1 cellular context compared by ENCODE assay signal in genomic region chr1:247331172-247331525, GRCh38.
TF ChIP-seq lines count a peak whose summit lies in the region.

No MANE protein-coding gene starts in this region.

TF ChIP-seq in HepG2, 621 proteins besides CTCF, POLR2A, EP300 and RAD21 (continued from another document and continues in another):
- TF ChIP-seq, protein P1, sequence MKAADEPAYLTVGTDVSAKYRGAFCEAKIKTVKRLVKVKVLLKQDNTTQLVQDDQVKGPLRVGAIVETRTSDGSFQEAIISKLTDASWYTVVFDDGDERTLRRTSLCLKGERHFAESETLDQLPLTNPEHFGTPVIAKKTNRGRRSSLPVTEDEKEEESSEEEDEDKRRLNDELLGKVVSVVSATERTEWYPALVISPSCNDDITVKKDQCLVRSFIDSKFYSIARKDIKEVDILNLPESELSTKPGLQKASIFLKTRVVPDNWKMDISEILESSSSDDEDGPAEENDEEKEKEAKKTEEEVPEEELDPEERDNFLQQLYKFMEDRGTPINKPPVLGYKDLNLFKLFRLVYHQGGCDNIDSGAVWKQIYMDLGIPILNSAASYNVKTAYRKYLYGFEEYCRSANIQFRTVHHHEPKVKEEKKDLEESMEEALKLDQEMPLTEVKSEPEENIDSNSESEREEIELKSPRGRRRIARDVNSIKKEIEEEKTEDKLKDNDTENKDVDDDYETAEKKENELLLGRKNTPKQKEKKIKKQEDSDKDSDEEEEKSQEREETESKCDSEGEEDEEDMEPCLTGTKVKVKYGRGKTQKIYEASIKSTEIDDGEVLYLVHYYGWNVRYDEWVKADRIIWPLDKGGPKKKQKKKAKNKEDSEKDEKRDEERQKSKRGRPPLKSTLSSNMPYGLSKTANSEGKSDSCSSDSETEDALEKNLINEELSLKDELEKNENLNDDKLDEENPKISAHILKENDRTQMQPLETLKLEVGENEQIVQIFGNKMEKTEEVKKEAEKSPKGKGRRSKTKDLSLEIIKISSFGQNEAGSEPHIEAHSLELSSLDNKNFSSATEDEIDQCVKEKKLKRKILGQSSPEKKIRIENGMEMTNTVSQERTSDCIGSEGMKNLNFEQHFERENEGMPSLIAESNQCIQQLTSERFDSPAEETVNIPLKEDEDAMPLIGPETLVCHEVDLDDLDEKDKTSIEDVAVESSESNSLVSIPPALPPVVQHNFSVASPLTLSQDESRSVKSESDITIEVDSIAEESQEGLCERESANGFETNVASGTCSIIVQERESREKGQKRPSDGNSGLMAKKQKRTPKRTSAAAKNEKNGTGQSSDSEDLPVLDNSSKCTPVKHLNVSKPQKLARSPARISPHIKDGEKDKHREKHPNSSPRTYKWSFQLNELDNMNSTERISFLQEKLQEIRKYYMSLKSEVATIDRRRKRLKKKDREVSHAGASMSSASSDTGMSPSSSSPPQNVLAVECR (CRISPR knock-in tag; IDR thresholded peaks at IDR 0.05; ENCODE audit: borderline replicate concordance): no peak; the same call in 1 of the 2 replicates
- no peak for TF ChIP-seq FOXK2 (IDR thresholded peaks at IDR 0.05)
- TF ChIP-seq, protein P2, sequence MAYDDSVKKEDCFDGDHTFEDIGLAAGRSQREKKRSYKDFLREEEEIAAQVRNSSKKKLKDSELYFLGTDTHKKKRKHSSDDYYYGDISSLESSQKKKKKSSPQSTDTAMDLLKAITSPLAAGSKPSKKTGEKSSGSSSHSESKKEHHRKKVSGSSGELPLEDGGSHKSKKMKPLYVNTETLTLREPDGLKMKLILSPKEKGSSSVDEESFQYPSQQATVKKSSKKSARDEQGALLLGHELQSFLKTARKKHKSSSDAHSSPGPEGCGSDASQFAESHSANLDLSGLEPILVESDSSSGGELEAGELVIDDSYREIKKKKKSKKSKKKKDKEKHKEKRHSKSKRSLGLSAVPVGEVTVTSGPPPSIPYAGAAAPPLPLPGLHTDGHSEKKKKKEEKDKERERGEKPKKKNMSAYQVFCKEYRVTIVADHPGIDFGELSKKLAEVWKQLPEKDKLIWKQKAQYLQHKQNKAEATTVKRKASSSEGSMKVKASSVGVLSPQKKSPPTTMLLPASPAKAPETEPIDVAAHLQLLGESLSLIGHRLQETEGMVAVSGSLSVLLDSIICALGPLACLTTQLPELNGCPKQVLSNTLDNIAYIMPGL (CRISPR knock-in tag; IDR thresholded peaks at IDR 0.05; ENCODE audit: borderline replicate concordance in 1 of 2, low read depth in 1 of 2): peak in 1 of 2 experiments; percentile 48; a peak in 1 of 4 replicates
- TF ChIP-seq, protein P3, sequence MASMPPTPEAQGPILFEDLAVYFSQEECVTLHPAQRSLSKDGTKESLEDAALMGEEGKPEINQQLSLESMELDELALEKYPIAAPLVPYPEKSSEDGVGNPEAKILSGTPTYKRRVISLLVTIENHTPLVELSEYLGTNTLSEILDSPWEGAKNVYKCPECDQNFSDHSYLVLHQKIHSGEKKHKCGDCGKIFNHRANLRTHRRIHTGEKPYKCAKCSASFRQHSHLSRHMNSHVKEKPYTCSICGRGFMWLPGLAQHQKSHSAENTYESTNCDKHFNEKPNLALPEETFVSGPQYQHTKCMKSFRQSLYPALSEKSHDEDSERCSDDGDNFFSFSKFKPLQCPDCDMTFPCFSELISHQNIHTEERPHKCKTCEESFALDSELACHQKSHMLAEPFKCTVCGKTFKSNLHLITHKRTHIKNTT (CRISPR knock-in tag; IDR thresholded peaks at IDR 0.05): no peak
- no peak for TF ChIP-seq TRIM24 (CRISPR knock-in tag; IDR thresholded peaks at IDR 0.05)
- no peak for TF ChIP-seq ZNF678 (CRISPR knock-in tag; IDR thresholded peaks at IDR 0.05)
- no peak for TF ChIP-seq PPARG (CRISPR knock-in tag; conservative IDR thresholded peaks at IDR 0.05)
- TF ChIP-seq SMC3 (IDR thresholded peaks at IDR 0.05; ENCODE audit: low read length): no peak
- no peak for TF ChIP-seq ZEB1 (IDR thresholded peaks at IDR 0.05; ENCODE audit: insufficient replicate concordance, low read depth)
- 0 out of 2 replicates have a peak, but pooled peaks have one; percentile 35 for TF ChIP-seq MTF2 (CRISPR knock-in tag; IDR thresholded peaks at IDR 0.05; ENCODE audit: borderline replicate concordance)
- TF ChIP-seq PRPF4 (IDR thresholded peaks at IDR 0.05; ENCODE audit: low read depth, low read length, poor library complexity, severe bottlenecking): no peak
- no peak for TF ChIP-seq ZNF44 (CRISPR knock-in tag; IDR thresholded peaks at IDR 0.05)
- TF ChIP-seq, protein P4, sequence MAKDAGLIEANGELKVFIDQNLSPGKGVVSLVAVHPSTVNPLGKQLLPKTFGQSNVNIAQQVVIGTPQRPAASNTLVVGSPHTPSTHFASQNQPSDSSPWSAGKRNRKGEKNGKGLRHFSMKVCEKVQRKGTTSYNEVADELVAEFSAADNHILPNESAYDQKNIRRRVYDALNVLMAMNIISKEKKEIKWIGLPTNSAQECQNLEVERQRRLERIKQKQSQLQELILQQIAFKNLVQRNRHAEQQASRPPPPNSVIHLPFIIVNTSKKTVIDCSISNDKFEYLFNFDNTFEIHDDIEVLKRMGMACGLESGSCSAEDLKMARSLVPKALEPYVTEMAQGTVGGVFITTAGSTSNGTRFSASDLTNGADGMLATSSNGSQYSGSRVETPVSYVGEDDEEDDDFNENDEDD (CRISPR knock-in tag; IDR thresholded peaks at IDR 0.05; ENCODE audit: borderline replicate concordance): no peak
- TF ChIP-seq ZNF7 (CRISPR knock-in tag; IDR thresholded peaks at IDR 0.05): no peak
- TF ChIP-seq SPEN (CRISPR knock-in tag; IDR thresholded peaks at IDR 0.05; ENCODE audit: low read depth): no peak
- TF ChIP-seq, protein P5, sequence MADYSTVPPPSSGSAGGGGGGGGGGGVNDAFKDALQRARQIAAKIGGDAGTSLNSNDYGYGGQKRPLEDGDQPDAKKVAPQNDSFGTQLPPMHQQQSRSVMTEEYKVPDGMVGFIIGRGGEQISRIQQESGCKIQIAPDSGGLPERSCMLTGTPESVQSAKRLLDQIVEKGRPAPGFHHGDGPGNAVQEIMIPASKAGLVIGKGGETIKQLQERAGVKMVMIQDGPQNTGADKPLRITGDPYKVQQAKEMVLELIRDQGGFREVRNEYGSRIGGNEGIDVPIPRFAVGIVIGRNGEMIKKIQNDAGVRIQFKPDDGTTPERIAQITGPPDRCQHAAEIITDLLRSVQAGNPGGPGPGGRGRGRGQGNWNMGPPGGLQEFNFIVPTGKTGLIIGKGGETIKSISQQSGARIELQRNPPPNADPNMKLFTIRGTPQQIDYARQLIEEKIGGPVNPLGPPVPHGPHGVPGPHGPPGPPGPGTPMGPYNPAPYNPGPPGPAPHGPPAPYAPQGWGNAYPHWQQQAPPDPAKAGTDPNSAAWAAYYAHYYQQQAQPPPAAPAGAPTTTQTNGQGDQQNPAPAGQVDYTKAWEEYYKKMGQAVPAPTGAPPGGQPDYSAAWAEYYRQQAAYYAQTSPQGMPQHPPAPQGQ (CRISPR knock-in tag; IDR thresholded peaks at IDR 0.05; ENCODE audit: borderline replicate concordance): no peak
- 0 out of 2 replicates have a peak, but pooled peaks have one; percentile 23 for TF ChIP-seq KDM5B (CRISPR knock-in tag; IDR thresholded peaks at IDR 0.05; ENCODE audit: borderline replicate concordance)
- TF ChIP-seq PHF5A (CRISPR knock-in tag; IDR thresholded peaks at IDR 0.05; ENCODE audit: low read depth, unreplicated experiment): no peak
- TF ChIP-seq, protein P6, sequence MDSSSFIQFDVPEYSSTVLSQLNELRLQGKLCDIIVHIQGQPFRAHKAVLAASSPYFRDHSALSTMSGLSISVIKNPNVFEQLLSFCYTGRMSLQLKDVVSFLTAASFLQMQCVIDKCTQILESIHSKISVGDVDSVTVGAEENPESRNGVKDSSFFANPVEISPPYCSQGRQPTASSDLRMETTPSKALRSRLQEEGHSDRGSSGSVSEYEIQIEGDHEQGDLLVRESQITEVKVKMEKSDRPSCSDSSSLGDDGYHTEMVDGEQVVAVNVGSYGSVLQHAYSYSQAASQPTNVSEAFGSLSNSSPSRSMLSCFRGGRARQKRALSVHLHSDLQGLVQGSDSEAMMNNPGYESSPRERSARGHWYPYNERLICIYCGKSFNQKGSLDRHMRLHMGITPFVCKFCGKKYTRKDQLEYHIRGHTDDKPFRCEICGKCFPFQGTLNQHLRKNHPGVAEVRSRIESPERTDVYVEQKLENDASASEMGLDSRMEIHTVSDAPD (CRISPR knock-in tag; IDR thresholded peaks at IDR 0.05): no peak
- peak; percentile 23; the same call in 1 of the 2 replicates for TF ChIP-seq ZBTB7B (CRISPR knock-in tag; IDR thresholded peaks at IDR 0.05)
- no peak for TF ChIP-seq CREBL2 (CRISPR knock-in tag; IDR thresholded peaks at IDR 0.05; ENCODE audit: borderline replicate concordance)
- TF ChIP-seq ZNF556 (CRISPR knock-in tag; IDR thresholded peaks at IDR 0.05; ENCODE audit: borderline replicate concordance): no peak
- no peak for TF ChIP-seq KDM5A (IDR thresholded peaks at IDR 0.05; ENCODE audit: borderline replicate concordance, low read length)
- no peak for TF ChIP-seq ZBTB40 (IDR thresholded peaks at IDR 0.05)
- 0 out of 2 replicates have a peak, but pooled peaks have one; percentile 32 for TF ChIP-seq ZBTB40 (CRISPR knock-in tag; IDR thresholded peaks at IDR 0.05)
- TF ChIP-seq MAZ (IDR thresholded peaks at IDR 0.05; ENCODE audit: borderline replicate concordance, low read depth, low read length): no peak
- no peak for TF ChIP-seq MAZ (CRISPR knock-in tag; IDR thresholded peaks at IDR 0.05; ENCODE audit: low read depth)
- no peak for TF ChIP-seq ZNF225 (CRISPR knock-in tag; IDR thresholded peaks at IDR 0.05)
- TF ChIP-seq MYC (CRISPR knock-in tag; IDR thresholded peaks at IDR 0.05; ENCODE audit: borderline replicate concordance): no peak
- no peak for TF ChIP-seq GABPA (IDR thresholded peaks at IDR 0.05; ENCODE audit: low read depth, low read length)
- no peak; the same call in 1 of the 2 replicates for TF ChIP-seq GABPA (CRISPR knock-in tag; IDR thresholded peaks at IDR 0.05; ENCODE audit: low read depth)
- TF ChIP-seq DMAP1 (CRISPR knock-in tag; IDR thresholded peaks at IDR 0.05): no peak; the same call in 1 of the 2 replicates
- no peak for TF ChIP-seq ZUFSP (CRISPR knock-in tag; IDR thresholded peaks at IDR 0.05; ENCODE audit: borderline replicate concordance)
- no peak for TF ChIP-seq MIER3 (CRISPR knock-in tag; IDR thresholded peaks at IDR 0.05; ENCODE audit: borderline replicate concordance)
